In the genomic region with DNA sequence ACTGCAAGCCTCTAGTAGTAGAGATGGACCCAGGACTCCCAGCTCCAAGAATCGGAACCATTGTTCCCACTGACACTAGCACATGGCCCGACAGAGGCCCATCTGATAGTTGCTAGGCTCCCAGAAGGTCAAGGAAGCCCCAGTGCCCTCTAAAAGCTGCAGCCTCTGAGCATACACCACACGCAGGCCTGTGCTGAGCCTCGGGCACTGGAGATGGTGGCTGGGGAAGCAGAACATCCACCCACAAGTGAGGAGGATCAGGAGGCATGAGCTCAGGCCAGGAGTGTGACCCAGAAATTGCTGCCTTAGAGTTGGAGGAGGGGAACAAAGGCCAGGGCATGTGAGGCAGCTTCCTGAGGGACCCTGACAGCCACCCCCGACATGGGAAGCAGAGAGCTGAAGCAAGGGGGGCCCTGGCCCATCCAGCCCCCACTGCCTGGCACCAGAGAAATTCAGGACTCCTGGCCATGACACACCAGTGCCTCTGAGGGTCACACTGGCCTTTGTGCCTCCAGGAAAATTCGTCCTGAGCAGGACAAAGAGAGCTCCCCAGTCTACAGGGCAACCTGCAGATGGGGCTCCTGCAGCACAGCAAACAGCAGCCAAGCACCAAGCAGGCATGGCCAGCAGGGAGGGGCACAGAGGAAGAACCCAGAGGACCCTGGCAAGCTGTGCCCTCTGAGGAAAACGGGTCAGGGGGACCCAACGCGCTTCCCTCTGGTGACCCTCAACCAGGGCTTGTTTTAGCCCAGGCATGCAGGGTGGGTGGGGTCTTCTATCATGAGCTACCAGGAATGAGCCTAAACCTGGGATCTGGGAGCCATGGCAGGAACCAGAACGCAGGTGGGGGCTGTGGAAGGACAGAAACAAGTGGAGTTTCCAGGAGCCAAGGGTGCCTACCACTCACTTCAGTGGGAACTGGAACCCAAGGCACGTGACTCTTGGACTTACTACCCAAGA, we compare ENCODE assay signal across 25 cellular contexts. TPM values are rescaled to one million over a fixed set of nuclear protein-coding genes. Genes with fewer than 3 reads are reported as not detected.
DNase-seq lines count a peak whose midpoint lies in the region; ATAC-seq, FAIRE-seq and TF ChIP-seq lines count a peak whose summit lies in the region.
"Had no signal": no experiment of that assay in that cellular context is flagged by ENCODE, and none has a peak within 500 bp of the region (broad histone marks: within the 10 kb centered on the region; RNA-seq: fewer than 3 reads in every experiment).

No MANE protein-coding gene starts in this region.

- no peaks in the 10 kb centered on the region for H3K4me1 Mint-ChIP-seq in progenitor cell of endocrine pancreas (ENCODE audit: low read depth)
- H3K4me1 Mint-ChIP-seq: T-cell had no signal

- peak overlapping the region; percentile 5 for H3K4me2 ChIP-seq in BLaER1

- no peak for FAIRE-seq in kidney (lab: Jason Lieb, UNC)
- FAIRE-seq: endometrium, G401.6, TTC549 had no signal

- TF ChIP-seq CTCF in RWPE1 (conservative IDR thresholded peaks at IDR 0.05; ENCODE audit: low read depth) (no peak), kidney (IDR thresholded peaks at IDR 0.05; ENCODE audit: borderline replicate concordance, extremely low read depth, insufficient read depth) (no peak), progenitor cell of endocrine pancreas (IDR thresholded peaks at IDR 0.05; ENCODE audit: unreplicated experiment) (no peak), omental fat pad (IDR thresholded peaks at IDR 0.05) (no peak), GM10248 (IDR thresholded peaks at IDR 0.05; ENCODE audit: control extremely low read depth, extremely low read depth, low read depth, missing control alignments) (no peak)

- peaks cover 38% of the 10 kb centered on the region for H3K4me1 ChIP-seq in BLaER1
- no peaks in the 10 kb centered on the region for H3K4me1 ChIP-seq in kidney (ENCODE audit: control insufficient read depth in 1 of 2, insufficient read depth in 1 of 2, low read depth in 1 of 2, low read length in 2 of 2)
- H3K4me1 ChIP-seq: colonic mucosa, parathyroid adenoma had no signal

- peaks cover 34% of the 10 kb centered on the region for H3K36me3 Mint-ChIP-seq in progenitor cell of endocrine pancreas (ENCODE audit: insufficient read depth)

- no peak for ATAC-seq in GM18498 (IDR thresholded peaks at IDR 0.05; ENCODE audit: unreplicated experiment)
- ATAC-seq in omental fat pad (ENCODE audit: low FRiP score) = no peak
- ATAC-seq: natural killer cell, PC-3, T-cell had no signal

- no peak overlapping the region for H3K4me3 Mint-ChIP-seq in progenitor cell of endocrine pancreas (ENCODE audit: low read depth)
- H3K4me3 Mint-ChIP-seq: CD8-positive, alpha-beta memory T cell; natural killer cell; T-cell had no signal

- intact Hi-C loops in kidney (cut with DNase I) = no loop called here

- H3K4me3 ChIP-seq in BLaER1 = no peak overlapping the region
- no peak overlapping the region for H3K4me3 ChIP-seq in kidney (ENCODE audit: low read length in 2 of 2)
- H3K4me3 ChIP-seq: colonic mucosa, thoracic aorta had no signal

- peak overlapping the region; percentile 28; the same call in 1 of the 2 replicates for H3K27ac ChIP-seq in BLaER1
- peak overlapping the region; percentile 46 for H3K27ac ChIP-seq in RWPE1
- no peak overlapping the region for H3K27ac ChIP-seq in kidney (ENCODE audit: low read depth in 2 of 2, low read length in 2 of 2)
- H3K27ac ChIP-seq: brain microvascular endothelial cell, colonic mucosa, parathyroid adenoma, thoracic aorta had no signal

- H3K27me3 Mint-ChIP-seq in progenitor cell of endocrine pancreas = no peaks in the 10 kb centered on the region
- H3K27me3 Mint-ChIP-seq: CD8-positive, alpha-beta memory T cell; T-cell had no signal

- CTCF ChIA-PET in RWPE1 (lab: Yijun Ruan, JAX) (interaction anchor here (0.6 to 2.3 kb wide), 4 partner anchors 14 to 529 kb away, joined by 3 to 9 read pairs (median 3); no protein-coding TSS in a partner anchor), GM10248 (lab: Yijun Ruan, JAX) (interaction anchor here (0.7 to 1.2 kb wide), 6 partner anchors 9 to 508 kb away, joined by 3 read pairs; no protein-coding TSS in a partner anchor)

- H3K9me3 ChIP-seq in BLaER1 (0 out of 2 replicates have a peak, but pooled peaks cover 10% of the 10 kb centered on the region), kidney (ENCODE audit: control insufficient read depth in 1 of 2, low read length in 2 of 2) (peaks cover 0 to 3% of the 10 kb centered on the region in 2 donors)
- H3K9me3 ChIP-seq: colonic mucosa had no signal

- H3K36me3 ChIP-seq in BLaER1 (peaks cover 95% of the 10 kb centered on the region), kidney (ENCODE audit: control insufficient read depth in 1 of 2, insufficient read depth in 2 of 2, low read length in 2 of 2) (peaks cover 21% of the 10 kb centered on the region in 2 donors)
- H3K36me3 ChIP-seq: colonic mucosa had no signal

- DNase-seq in RWPE1 (ENCODE audit: low spot score) (no peak), kidney (peak; percentile 29), progenitor cell of endocrine pancreas (ENCODE audit: low spot score, unreplicated experiment) (no peak), omental fat pad (ENCODE audit: low spot score) (no peak), GM10248 (ENCODE audit: extremely low spot score) (no peak), AG08396 (ENCODE audit: low spot score) (no peak)
- DNase-seq: activated CD4-positive, alpha-beta T cell treated with anti-CD3 and anti-CD28 coated beads for 4 hours; brain microvascular endothelial cell; CD8-positive, alpha-beta memory T cell; colonic mucosa; mesendoderm; natural killer cell; NCI-H1092; NCI-H2029; NCI-H226; PC-3; SHP77 treated with DMSO at 0.1 percent for 48 hours; T-cell had no signal

- no peaks in the 10 kb centered on the region for H4K20me1 ChIP-seq in BLaER1

- no peaks in the 10 kb centered on the region for H3K9me3 Mint-ChIP-seq in progenitor cell of endocrine pancreas (ENCODE audit: low read depth)

- no peaks in the 10 kb centered on the region for H3K27me3 ChIP-seq in BLaER1
- H3K27me3 ChIP-seq: brain microvascular endothelial cell, colonic mucosa had no signal

- POLR2A ChIA-PET in RWPE1 (lab: Yijun Ruan, JAX; ENCODE audit: low non-redundant PET) (no interaction called here), GM10248 (lab: Yijun Ruan, JAX) (no interaction called here)

- H3K27ac Mint-ChIP-seq in progenitor cell of endocrine pancreas = peak overlapping the region; percentile 16
- H3K27ac Mint-ChIP-seq: natural killer cell, T-cell had no signal

- no peak overlapping the region for H3K9ac ChIP-seq in BLaER1
- H3K9ac ChIP-seq in kidney (ENCODE audit: low read length in 2 of 2) = no peak overlapping the region
- H3K9ac ChIP-seq: parathyroid adenoma had no signal

RNA-seq across cellular contexts. Expression of gene IPPK, which starts 21.2 kb away (rescaled TPM):
- 7.3 TPM for total RNA-seq in kidney
- polyA plus RNA-seq in kidney (ENCODE audit: insufficient read depth, low read depth, low replicate concordance) = 10.2 TPM
- total RNA-seq in progenitor cell of endocrine pancreas = 10.2 and 10.8 TPM in 2 replicates
- 10 to 100 TPM in 3 of 4 donors, 1 to 10 TPM in 1; 10.0 to 26.2 (median 12.5) TPM for total RNA-seq in omental fat pad

Comparison
In these comparisons a context has a peak if more than half of its experiments do, and no peak if none do; other contexts are left out.
1. H3K27ac ChIP-seq: peak in BLaER1 (single experiment) and RWPE1 (single experiment); none in kidney (0 of 2).